In genomic region chr2:87469180-87470151, GRCh38 we compare ENCODE assay signal across 8 cellular contexts.
DNase-seq lines count a peak whose midpoint lies in the region; ATAC-seq and TF ChIP-seq lines count a peak whose summit lies in the region.
"Not testable (repeated sequence)": the region's sequence is repeated elsewhere in the genome, so short reads cannot be mapped to it uniquely, and the experiment has no call there.

No MANE protein-coding gene starts in this region.

- not testable (repeated sequence) for H2AFZ ChIP-seq in ACC112 (ENCODE audit: low read length, unreplicated experiment)

- H3K27me3 ChIP-seq in ACC112 (ENCODE audit: insufficient read depth, low read length); H7 (ENCODE audit: control insufficient read depth, insufficient read depth, low read length); heart right ventricle; skeletal muscle satellite cell (ENCODE audit: control insufficient read depth, insufficient read depth, low read length): not testable (repeated sequence)

- not testable (repeated sequence) for TF ChIP-seq CTCF in activated B cell treated with CpG ODN at 0.5 μM for 24 hours (IDR thresholded peaks at IDR 0.05); heart right ventricle (IDR thresholded peaks at IDR 0.05)

- DNase-seq in H7 (peak; percentile 37), activated B cell treated with CpG ODN at 0.5 μM for 24 hours (peak; percentile 36)
- DNase-seq in heart right ventricle, result not testable (repeated sequence)

- WGBS in heart right ventricle, 2 donors, result 72 to 77% methylated on average over 17 of the region's 19 CpGs

- peaks cover 15% of the 10 kb centered on the region for H3K4me1 ChIP-seq in ACC112 (ENCODE audit: control insufficient read depth, insufficient read depth, low read length, unreplicated experiment)
- H3K4me1 ChIP-seq in heart right ventricle, result peaks cover 0 to 44% (median 4%) of the 10 kb centered on the region in 9 donors
- H3K4me1 ChIP-seq in skeletal muscle satellite cell (ENCODE audit: control insufficient read depth, insufficient read depth, low read length), result peaks cover 11% of the 10 kb centered on the region

- not testable (repeated sequence) for H3K27me3 Mint-ChIP-seq in activated B cell treated with CpG ODN at 0.5 μM for 24 hours; activated naive CD8-positive, alpha-beta T cell

- H3K27ac Mint-ChIP-seq in activated B cell treated with CpG ODN at 0.5 μM for 24 hours, result peak overlapping the region; percentile 89
- peak overlapping the region; percentile 96 for H3K27ac Mint-ChIP-seq in activated naive CD8-positive, alpha-beta T cell

- not testable (repeated sequence) for H3K9me3 Mint-ChIP-seq in activated B cell treated with CpG ODN at 0.5 μM for 24 hours; activated naive CD8-positive, alpha-beta T cell (ENCODE audit: low read depth)

- H3K36me3 ChIP-seq in ACC112 (ENCODE audit: insufficient read depth, low read length); H7 (replicated peaks; ENCODE audit: control insufficient read depth, insufficient read depth, low read length); heart right ventricle; skeletal muscle satellite cell (ENCODE audit: insufficient read depth, low read length): not testable (repeated sequence)

- H3K4me2 ChIP-seq in skeletal muscle satellite cell (ENCODE audit: low read length), result not testable (repeated sequence)

- not testable (repeated sequence) for H3K4me3 ChIP-seq in ACC112 (ENCODE audit: low read depth, low read length); H7 (ENCODE audit: insufficient read depth, low read depth, low read length); heart right ventricle
- H3K4me3 ChIP-seq in skeletal muscle satellite cell (ENCODE audit: low read length), result peak overlapping the region; percentile 45

- not testable (repeated sequence) for H3K9me3 ChIP-seq in heart right ventricle; skeletal muscle satellite cell (replicated peaks; ENCODE audit: low read length)

- CTCF ChIA-PET in activated B cell treated with CpG ODN at 0.5 μM for 24 hours (lab: Charles Lee), result not testable (repeated sequence)

- H3K4me3 Mint-ChIP-seq in activated B cell treated with CpG ODN at 0.5 μM for 24 hours, result peak overlapping the region; percentile 63
- peak overlapping the region; percentile 81 for H3K4me3 Mint-ChIP-seq in activated naive CD8-positive, alpha-beta T cell

- peak; percentile 41 for ATAC-seq in GM18873 (IDR thresholded peaks at IDR 0.05; ENCODE audit: low FRiP score, unreplicated experiment)
- ATAC-seq in HG03460 (IDR thresholded peaks at IDR 0.05; ENCODE audit: unreplicated experiment), result peak; percentile 50
- peak; percentile 51 for ATAC-seq in activated B cell treated with CpG ODN at 0.5 μM for 24 hours (ENCODE audit: low read depth)
- ATAC-seq in heart right ventricle, result peak in 7 of 8 donors; percentile 5 to 71 (median 32)

- POLR2A ChIA-PET in activated B cell treated with CpG ODN at 0.5 μM for 24 hours (lab: Charles Lee), result not testable (repeated sequence)

- H3K36me3 Mint-ChIP-seq in activated B cell treated with CpG ODN at 0.5 μM for 24 hours (ENCODE audit: low read depth); activated naive CD8-positive, alpha-beta T cell: not testable (repeated sequence)

- intact Hi-C loops in activated B cell treated with CpG ODN at 0.5 μM for 24 hours (cut with micrococcal nuclease), result loop anchor here (10.0 kb wide), 1 partner anchor 545 kb away; the partner anchor contains the start of gene RNU2-63P
- intact Hi-C loops in heart right ventricle (cut with DNase I), result not testable (repeated sequence)

- peaks cover 33% of the 10 kb centered on the region for H3K4me1 Mint-ChIP-seq in activated B cell treated with CpG ODN at 0.5 μM for 24 hours
- peaks cover 34% of the 10 kb centered on the region for H3K4me1 Mint-ChIP-seq in activated naive CD8-positive, alpha-beta T cell (ENCODE audit: low read depth)

- H3K27ac ChIP-seq in ACC112 (ENCODE audit: low read depth, low read length) (peak overlapping the region; percentile 79), heart right ventricle (peak overlapping the region in 5 of 10 donors; percentile 28 to 80 (median 55))

- peak overlapping the region; percentile 60 for H3K9ac ChIP-seq in skeletal muscle satellite cell (ENCODE audit: low read depth, low read length)

- H3K79me2 ChIP-seq in ACC112 (ENCODE audit: control insufficient read depth, insufficient read depth, low read length, unreplicated experiment), result peaks cover 51% of the 10 kb centered on the region
